Comparison of ENCODE assay signal across 13 cellular contexts in the genomic region with DNA sequence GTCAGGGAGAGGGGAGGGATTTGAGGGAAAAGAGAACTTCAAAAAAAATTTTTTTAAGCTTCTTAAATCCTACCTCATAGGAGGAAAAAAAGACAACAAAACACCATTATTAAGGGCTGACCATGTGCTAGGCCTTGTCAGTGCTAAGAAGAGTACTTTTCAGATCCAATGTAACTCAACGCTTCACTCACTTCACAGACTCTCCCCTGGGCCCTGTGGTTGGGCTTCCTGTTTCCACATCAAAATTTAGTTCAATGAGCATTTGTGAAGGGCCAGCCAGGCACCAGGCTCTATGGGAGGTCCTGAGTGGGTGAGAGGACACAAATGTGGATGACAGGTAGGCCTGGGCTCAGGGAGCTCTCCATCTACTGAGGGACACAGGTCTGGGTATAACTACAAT.
DNase-seq lines count a peak whose midpoint lies in the region; ATAC-seq and TF ChIP-seq lines count a peak whose summit lies in the region.
"Had no signal": no experiment of that assay in that cellular context is flagged by ENCODE, and none has a peak within 500 bp of the region (broad histone marks: within the 10 kb centered on the region; RNA-seq: fewer than 3 reads in every experiment).

No MANE protein-coding gene starts in this region.

- 58 to 67% methylated on average over 1 of the region's 1 CpG for WGBS in tibial nerve, 2 donors

- H3K9me3 ChIP-seq in right atrium auricular region: no peaks in the 10 kb centered on the region
- no peaks in the 10 kb centered on the region for H3K9me3 ChIP-seq in KOPT-K1 (ENCODE audit: insufficient read depth, low read length, poor library complexity, severe bottlenecking)
- no peaks in the 10 kb centered on the region for H3K9me3 ChIP-seq in tibial nerve

- H3K27me3 ChIP-seq in right atrium auricular region (no peaks in the 10 kb centered on the region), tibial nerve (no peaks in the 10 kb centered on the region)

- H3K36me3 ChIP-seq in right atrium auricular region: no peaks in the 10 kb centered on the region
- no peaks in the 10 kb centered on the region for H3K36me3 ChIP-seq in KOPT-K1 (ENCODE audit: insufficient read depth, low read length)
- no peaks in the 10 kb centered on the region for H3K36me3 ChIP-seq in tibial nerve

- intact Hi-C loops in Right ventricle myocardium inferior (cut with DNase I): loop anchor here (5.0 to 10.0 kb wide), 2 partner anchors 251 to 272 kb away; partner anchors contain the start of genes KLLN and PTEN

- H3K4me1 ChIP-seq in right atrium auricular region: peaks cover 0 to 17% of the 10 kb centered on the region in 2 donors
- peaks cover 0 to 26% (median 19%) of the 10 kb centered on the region in 4 donors for H3K4me1 ChIP-seq in tibial nerve

- TF ChIP-seq POLR2A in tibial nerve (IDR thresholded peaks at IDR 0.05): no peak

- peak in 1 of 2 donors; percentile 21 for TF ChIP-seq EP300 in tibial nerve (IDR thresholded peaks at IDR 0.05)

- no peak overlapping the region for H3K4me3 ChIP-seq in right atrium auricular region
- H3K4me3 ChIP-seq in tibial nerve: no peak overlapping the region

- DNase-seq in Right ventricle myocardium inferior (ENCODE audit: missing footprints) (peak; percentile 75), right atrium auricular region (ENCODE audit: low spot score) (no peak), tibial nerve (ENCODE audit: low spot score in 2 of 2) (peak; percentile 49 to 66), COLO668 (lab: John Stamatoyannopoulos, UW; ENCODE audit: unreplicated experiment) (no peak), COLO829 (ENCODE audit: low spot score) (no peak), NCI-H526 (lab: John Stamatoyannopoulos, UW) (no peak)
- DNase-seq: 8988T; activated CD4-positive, alpha-beta T cell treated with anti-CD3 and anti-CD28 coated beads, Interleukin-2, amount 50 U/mL, for 4 hours; EL; hypothalamus; NCI-H2171 treated with DMSO at 0.1 percent for 48 hours had no signal

- peak; percentile 66 for ATAC-seq in Right ventricle myocardium inferior
- ATAC-seq in esophagus mucosa: peak; percentile 46

- H3K27ac ChIP-seq in right atrium auricular region (no peak overlapping the region), KOPT-K1 (ENCODE audit: low read depth, low read length, poor library complexity, severe bottlenecking) (peak overlapping the region; percentile 90), tibial nerve (peak overlapping the region in 2 of 4 donors; percentile 4 to 64)

- TF ChIP-seq CTCF in right atrium auricular region (IDR thresholded peaks at IDR 0.05): no peak
- no peak for TF ChIP-seq CTCF in tibial nerve (IDR thresholded peaks at IDR 0.05)

Comparison
In these comparisons a context has a peak if more than half of its experiments do, and no peak if none do; other contexts are left out.
1. DNase-seq: peak in Right ventricle myocardium inferior (single experiment) and tibial nerve (2 of 2); none in right atrium auricular region (single experiment), COLO668 (single experiment), COLO829 (single experiment) and NCI-H526 (0 of 2).